Comparison of ENCODE assay signal across 23 cellular contexts in genomic region chr5:100683881-100684280, GRCh38.
"Had no signal": no experiment of that assay in that cellular context is flagged by ENCODE, and none has a peak within 500 bp of the region (broad histone marks: within the 10 kb centered on the region; RNA-seq: fewer than 3 reads in every experiment).

No MANE protein-coding gene starts in this region.

- H3K27me3 Mint-ChIP-seq: effector memory CD8-positive, alpha-beta T cell; progenitor cell of endocrine pancreas; type B pancreatic cell had no signal

- DNase-seq: cortex of kidney; effector memory CD8-positive, alpha-beta T cell; foreskin keratinocyte; heart right ventricle; hippocampal formation; left cardiac atrium; mesenchymal stem cell; mucosa of descending colon; naive thymus-derived CD4-positive, alpha-beta T cell; right lobe of liver; stimulated activated CD4-positive, alpha-beta T cell treated with anti-CD3 and anti-CD28 coated beads, Interleukin-2, amount 100 ng/mL, for 24 hours; stimulated activated CD4-positive, alpha-beta T cell treated with anti-CD3 and anti-CD28 coated beads, Interleukin-4, amount 100 ng/mL, for 24 hours; stimulated activated naive CD4-positive, alpha-beta T cell treated with Interleukin-2 at 50 U/mL for 16 hours; stomach; substantia nigra; testis; tibial artery had no signal

- H3K4me1 Mint-ChIP-seq: mesothelial cell of epicardium; nephron; neural progenitor cell; stimulated activated effector memory CD8-positive, alpha-beta T cell treated with anti-CD3 and anti-CD28 coated beads, Interleukin-12 subunit alpha, Interleukin-12 subunit beta, amount 100 ng/mL, for 72 hours had no signal

- H3K4me3 Mint-ChIP-seq: effector memory CD8-positive, alpha-beta T cell; mesothelial cell of epicardium; naive thymus-derived CD4-positive, alpha-beta T cell; nephron; neural progenitor cell; stimulated activated effector memory CD8-positive, alpha-beta T cell treated with anti-CD3 and anti-CD28 coated beads, Interleukin-12 subunit alpha, Interleukin-12 subunit beta, amount 100 ng/mL, for 72 hours; type B pancreatic cell had no signal

- H3K36me3 Mint-ChIP-seq: neural progenitor cell; stimulated activated effector memory CD8-positive, alpha-beta T cell treated with anti-CD3 and anti-CD28 coated beads, Interleukin-12 subunit alpha, Interleukin-12 subunit beta, amount 100 ng/mL, for 72 hours; type B pancreatic cell had no signal

- H3K27ac Mint-ChIP-seq: effector memory CD8-positive, alpha-beta T cell; mesothelial cell of epicardium; naive thymus-derived CD4-positive, alpha-beta T cell; nephron; neural progenitor cell; progenitor cell of endocrine pancreas; stimulated activated effector memory CD8-positive, alpha-beta T cell treated with anti-CD3 and anti-CD28 coated beads, Interleukin-12 subunit alpha, Interleukin-12 subunit beta, amount 100 ng/mL, for 72 hours; type B pancreatic cell had no signal
